Comparison of ENCODE assay signal across 9 cellular contexts in genomic region chr2:153872311-153873061, GRCh38. TPM values are rescaled to one million over a fixed set of nuclear protein-coding genes. Genes with fewer than 3 reads are reported as not detected.
DNase-seq lines count a peak whose midpoint lies in the region; ATAC-seq lines count a peak whose summit lies in the region.
"Had no signal": no experiment of that assay in that cellular context is flagged by ENCODE, and none has a peak within 500 bp of the region (broad histone marks: within the 10 kb centered on the region; RNA-seq: fewer than 3 reads in every experiment).

No MANE protein-coding gene starts in this region.

- H3K27me3 ChIP-seq in H7 (ENCODE audit: control insufficient read depth, insufficient read depth, low read length) = peaks cover 25% of the 10 kb centered on the region

- H3K36me3 ChIP-seq in H7 (replicated peaks; ENCODE audit: control insufficient read depth, insufficient read depth, low read length) = no peaks in the 10 kb centered on the region

- DNase-seq in H7 (peak; percentile 37), NCI-H774 (lab: John Stamatoyannopoulos, UW) (peak; percentile 6), globus pallidus (ENCODE audit: low spot score) (peak; percentile 33), posterior cingulate gyrus (peak in 9 of 10 donors; percentile 8 to 86 (median 28))
- DNase-seq: T-cell had no signal

- H3K4me3 ChIP-seq in H7 (ENCODE audit: insufficient read depth, low read depth, low read length) = peak overlapping the region; percentile 77

- intact Hi-C loops in posterior cingulate gyrus (cut with DNase I) = no loop called here

- no peak for ATAC-seq in HG02571 (IDR thresholded peaks at IDR 0.05; ENCODE audit: unreplicated experiment)
- no peak for ATAC-seq in GM18873 (IDR thresholded peaks at IDR 0.05; ENCODE audit: low FRiP score, unreplicated experiment)
- ATAC-seq in GM19023 (IDR thresholded peaks at IDR 0.05; ENCODE audit: unreplicated experiment) = no peak
- no peak for ATAC-seq in GM21423 (IDR thresholded peaks at IDR 0.05; ENCODE audit: unreplicated experiment)
- ATAC-seq: T-cell had no signal

RNA-seq across cellular contexts. Expression of gene GALNT13, which starts 0.8 kb away (rescaled TPM):
- 7.1 and 8.7 TPM in 2 replicates for total RNA-seq in H7 (2014; rRNA removed; shearing (Covaris generic))
